10 cellular contexts compared by ENCODE assay signal in genomic region chr15:55250951-55251350, GRCh38. TPM values are rescaled to one million over a fixed set of nuclear protein-coding genes. Genes with fewer than 3 reads are reported as not detected.
DNase-seq lines count a peak whose midpoint lies in the region; ATAC-seq and TF ChIP-seq lines count a peak whose summit lies in the region.
"Had no signal": no experiment of that assay in that cellular context is flagged by ENCODE, and none has a peak within 500 bp of the region (broad histone marks: within the 10 kb centered on the region; RNA-seq: fewer than 3 reads in every experiment).

No MANE protein-coding gene starts in this region.

- ATAC-seq in natural killer cell, result peak in 2 of 3 donors; percentile 8 to 26
- ATAC-seq in HG03196 (IDR thresholded peaks at IDR 0.05; ENCODE audit: unreplicated experiment), result no peak

- no peak for TF ChIP-seq CTCF in Loucy (conservative IDR thresholded peaks at IDR 0.05; ENCODE audit: low read length)
- TF ChIP-seq CTCF in natural killer cell (IDR thresholded peaks at IDR 0.05), result no peak

- no peaks in the 10 kb centered on the region for H3K36me3 ChIP-seq in CD4-positive, alpha-beta memory T cell (ENCODE audit: insufficient read depth, low read length)
- H3K36me3 ChIP-seq in Loucy (ENCODE audit: insufficient read depth, low read length), result peaks cover 19% of the 10 kb centered on the region; the same call in 1 of the 2 replicates

- H3K36me3 Mint-ChIP-seq in CD4-positive, alpha-beta memory T cell, result peaks cover 15 to 17% of the 10 kb centered on the region in 2 donors
- H3K36me3 Mint-ChIP-seq in activated naive CD8-positive, alpha-beta T cell, result peaks cover 15% of the 10 kb centered on the region
- no peaks in the 10 kb centered on the region for H3K36me3 Mint-ChIP-seq in natural killer cell

- no peak overlapping the region for H3K27ac ChIP-seq in CD4-positive, alpha-beta memory T cell (ENCODE audit: low read depth, low read length)

- 0 out of 2 replicates have a peak, but pooled peaks cover 2% of the 10 kb centered on the region for H3F3A ChIP-seq in Loucy (ENCODE audit: low read depth)

- H3K9me3 Mint-ChIP-seq in CD4-positive, alpha-beta memory T cell, result peaks cover 0 to 1% (median 0%) of the 10 kb centered on the region in 8 donors
- no peaks in the 10 kb centered on the region for H3K9me3 Mint-ChIP-seq in activated naive CD8-positive, alpha-beta T cell (ENCODE audit: low read depth)
- no peaks in the 10 kb centered on the region for H3K9me3 Mint-ChIP-seq in natural killer cell

- H3K4me1 Mint-ChIP-seq in CD4-positive, alpha-beta memory T cell, result peaks cover 50 to 73% (median 60%) of the 10 kb centered on the region in 4 donors
- H3K4me1 Mint-ChIP-seq in activated naive CD8-positive, alpha-beta T cell (ENCODE audit: low read depth), result peaks cover 77% of the 10 kb centered on the region
- H3K4me1 Mint-ChIP-seq in natural killer cell, result peaks cover 75 to 78% of the 10 kb centered on the region in 2 donors

- no peak overlapping the region for H2AFZ ChIP-seq in Loucy (ENCODE audit: low read length)

- CTCF ChIA-PET in CD4-positive, alpha-beta memory T cell (lab: Charles Lee; ENCODE audit: partially characterized antibody), result interaction anchor here (0.6 to 1.9 kb wide), 10 partner anchors 10 to 42 kb away, joined by 3 to 7 read pairs (median 3); no protein-coding TSS in a partner anchor

- no peak overlapping the region for H3K4me3 ChIP-seq in CD4-positive, alpha-beta memory T cell (ENCODE audit: low read length in 2 of 2)
- peak overlapping the region; percentile 10 for H3K4me3 ChIP-seq in Loucy (ENCODE audit: low read length, poor library complexity, severe bottlenecking)
- H3K4me3 ChIP-seq: smooth muscle cell had no signal

- no peaks in the 10 kb centered on the region for H3K9me3 ChIP-seq in CD4-positive, alpha-beta memory T cell (ENCODE audit: control insufficient read depth in 1 of 2, low read length in 2 of 2)
- H3K9me3 ChIP-seq in Loucy (ENCODE audit: insufficient read depth, low read depth, low read length), result no peaks in the 10 kb centered on the region

- POLR2A ChIA-PET in CD4-positive, alpha-beta memory T cell (lab: Charles Lee; ENCODE audit: partially characterized antibody), result interaction anchor here (1.6 to 6.9 kb wide), 2 partner anchors 17 to 31 kb away, joined by 6 to 47 read pairs; no protein-coding TSS in a partner anchor

- no peak for DNase-seq in CD4-positive, alpha-beta memory T cell
- DNase-seq in natural killer cell (no peak), NCI-H69 (lab: John Stamatoyannopoulos, UW) (no peak), occipital lobe (lab: John Stamatoyannopoulos, UW) (no peak)
- DNase-seq: NCI-H1048, NCI-H748 treated with DMSO at 0.1 percent for 48 hours had no signal

- no peaks in the 10 kb centered on the region for H3K27me3 Mint-ChIP-seq in CD4-positive, alpha-beta memory T cell
- no peaks in the 10 kb centered on the region for H3K27me3 Mint-ChIP-seq in activated naive CD8-positive, alpha-beta T cell
- no peaks in the 10 kb centered on the region for H3K27me3 Mint-ChIP-seq in natural killer cell (ENCODE audit: low read depth in 2 of 2)

- peaks cover 88% of the 10 kb centered on the region for H3K79me2 ChIP-seq in Loucy (ENCODE audit: insufficient read depth, low read length)

- H3K27me3 ChIP-seq in CD4-positive, alpha-beta memory T cell (ENCODE audit: insufficient read depth, low read length), result no peaks in the 10 kb centered on the region
- no peaks in the 10 kb centered on the region for H3K27me3 ChIP-seq in Loucy (ENCODE audit: insufficient read depth, low read length, poor library complexity, severe bottlenecking)

- peaks cover 65% of the 10 kb centered on the region for H3K4me1 ChIP-seq in CD4-positive, alpha-beta memory T cell (ENCODE audit: insufficient read depth, low read length)
- peaks cover 55% of the 10 kb centered on the region for H3K4me1 ChIP-seq in Loucy (ENCODE audit: insufficient read depth, low read length, poor library complexity, severe bottlenecking)

- intact Hi-C loops in CD4-positive, alpha-beta memory T cell (cut with micrococcal nuclease), result loop anchor here (2.0 kb wide), 1 partner anchor 26 kb away; no protein-coding TSS in a partner anchor
- intact Hi-C loops in natural killer cell (cut with micrococcal nuclease), result no loop called here

- peak overlapping the region; percentile 7 to 89 (median 65) for H3K27ac Mint-ChIP-seq in CD4-positive, alpha-beta memory T cell
- peak overlapping the region; percentile 90 for H3K27ac Mint-ChIP-seq in activated naive CD8-positive, alpha-beta T cell
- H3K27ac Mint-ChIP-seq in natural killer cell, result peak overlapping the region; percentile 74 to 92

- H3K9me2 ChIP-seq in Loucy (replicated peaks; ENCODE audit: low read depth, low read length), result no peaks in the 10 kb centered on the region

- peak overlapping the region in 5 of 8 donors; percentile 4 to 66 (median 8) for H3K4me3 Mint-ChIP-seq in CD4-positive, alpha-beta memory T cell
- H3K4me3 Mint-ChIP-seq in activated naive CD8-positive, alpha-beta T cell, result peak overlapping the region; percentile 38
- peak overlapping the region; percentile 45 for H3K4me3 Mint-ChIP-seq in natural killer cell

- no peaks in the 10 kb centered on the region for H4K20me1 ChIP-seq in Loucy (ENCODE audit: insufficient read depth, low read length, poor library complexity, severe bottlenecking)

- H3K9ac ChIP-seq in Loucy (ENCODE audit: low read depth, low read length, poor library complexity, severe bottlenecking), result peak overlapping the region; percentile 15

- peak overlapping the region; percentile 49 for H3K4me2 ChIP-seq in Loucy (ENCODE audit: low read depth, low read length, poor library complexity, severe bottlenecking)
- H3K4me2 ChIP-seq: smooth muscle cell had no signal

RNA-seq across cellular contexts. Expression of gene RAB27A, which starts 38.7 kb away (rescaled TPM):
- 10 to 100 TPM; 44.6 to 52.5 TPM for total RNA-seq in CD4-positive, alpha-beta memory T cell
- 10 to 100 TPM; 52.1 to 55.7 TPM for polyA plus RNA-seq in CD4-positive, alpha-beta memory T cell
- total RNA-seq in natural killer cell, result 100 to 1,000 TPM in 1 of 3 donors, 10 to 100 TPM in 2; 90.0 to 111 (median 98.1) TPM
- 7.6 TPM for total RNA-seq in occipital lobe

RNA-seq across cellular contexts. Expression of gene RSL24D1, which starts 54.2 kb away (rescaled TPM):
- total RNA-seq in CD4-positive, alpha-beta memory T cell, result 100 to 1,000 TPM; 103 to 107 TPM
- 100 to 1,000 TPM in 1 of 2 donors, 10 to 100 TPM in 1; 82.6 to 153 TPM for polyA plus RNA-seq in CD4-positive, alpha-beta memory T cell
- total RNA-seq in natural killer cell (100 to 1,000 TPM in 2 of 3 donors, 10 to 100 TPM in 1; 97.4 to 102 (median 102) TPM), occipital lobe (175 TPM)
